9 cellular contexts compared by ENCODE assay signal in genomic region chr14:50036211-50036610, GRCh38.
"Had no signal": no experiment of that assay in that cellular context is flagged by ENCODE, and none has a peak within 500 bp of the region (broad histone marks: within the 10 kb centered on the region; RNA-seq: fewer than 3 reads in every experiment).

No MANE protein-coding gene starts in this region.

- H3K27ac ChIP-seq: brain microvascular endothelial cell, heart left ventricle had no signal

- H3K4me3 ChIP-seq: heart left ventricle, tibial nerve had no signal

- H3K27me3 ChIP-seq: brain microvascular endothelial cell, heart left ventricle, tibial nerve had no signal

- H3K4me3 Mint-ChIP-seq: memory B cell; T-helper 2 cell treated with Interferon-gamma antibody and Interleukin-4, amounts not matched to agents 5 μg/mL and 100 μg/mL, for 36 hours had no signal

- DNase-seq: activated naive CD4-positive, alpha-beta T cell treated with anti-CD3 and anti-CD28 coated beads, Interleukin-2, amount 50 U/mL, for 16 hours; amygdala; brain microvascular endothelial cell; heart left ventricle; stimulated activated CD4-positive, alpha-beta T cell treated with anti-CD3 and anti-CD28 coated beads, Interleukin-4, amount 100 ng/mL, for 24 hours had no signal

- H3K36me3 ChIP-seq: brain microvascular endothelial cell, heart left ventricle, tibial nerve had no signal

- H3K9me3 Mint-ChIP-seq: memory B cell; T-helper 2 cell treated with Interferon-gamma antibody and Interleukin-4, amounts not matched to agents 5 μg/mL and 100 μg/mL, for 36 hours had no signal

- H3K9me3 ChIP-seq: heart left ventricle, tibial nerve had no signal

- ATAC-seq: heart left ventricle had no signal

- H3K27me3 Mint-ChIP-seq: memory B cell had no signal

- H3K27ac Mint-ChIP-seq: activated T-helper 2 cell treated with anti-CD3 and anti-CD28 coated beads, Interferon-gamma antibody, Interleukin-2, Interleukin-4, amounts not matched to agents 10 μg/mL and 5 μg/mL and 100 μg/mL, durations not matched to agents 14 hours and 24 hours and 36 hours; memory B cell; T-helper 2 cell treated with Interferon-gamma antibody and Interleukin-4, amounts not matched to agents 5 μg/mL and 100 μg/mL, for 36 hours had no signal
